18 cellular contexts compared by ENCODE assay signal in the genomic region with DNA sequence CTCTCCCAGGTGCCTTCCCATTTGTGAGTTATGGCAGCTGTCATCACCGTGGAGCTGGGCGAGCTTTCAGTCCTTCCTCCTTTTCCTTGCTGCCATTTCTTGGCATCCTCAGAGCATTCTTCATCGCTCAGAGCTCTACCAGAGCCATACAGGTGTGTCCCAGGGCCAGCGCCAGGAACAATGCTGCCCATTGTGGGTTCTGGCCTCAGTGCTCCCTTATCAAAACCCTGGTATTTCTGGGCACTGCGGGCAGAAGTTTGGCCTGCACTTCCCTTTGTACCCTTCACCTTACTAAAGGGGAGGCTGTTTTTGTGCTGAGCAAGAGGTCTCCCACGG.
"Had no signal": no experiment of that assay in that cellular context is flagged by ENCODE, and none has a peak within 500 bp of the region (broad histone marks: within the 10 kb centered on the region; RNA-seq: fewer than 3 reads in every experiment).

No MANE protein-coding gene starts in this region.

- H3K27ac ChIP-seq: gastrocnemius medialis, left ventricle myocardium inferior, tibial artery, vagina had no signal

- H3K27ac Mint-ChIP-seq: activated B cell treated with CpG ODN at 0.5 μM for 24 hours; activated CD4-positive, alpha-beta memory T cell treated with anti-CD3 and anti-CD28 coated beads for 36 hours had no signal

- ATAC-seq: gastrocnemius medialis had no signal

- FAIRE-seq: endometrium had no signal

- H3K27me3 Mint-ChIP-seq: activated B cell treated with CpG ODN at 0.5 μM for 24 hours; activated CD4-positive, alpha-beta memory T cell treated with anti-CD3 and anti-CD28 coated beads for 36 hours had no signal

- H3K9me3 ChIP-seq: gastrocnemius medialis, left ventricle myocardium inferior, tibial artery, vagina had no signal

- H3K9me3 Mint-ChIP-seq: activated B cell treated with CpG ODN at 0.5 μM for 24 hours; activated CD4-positive, alpha-beta memory T cell treated with anti-CD3 and anti-CD28 coated beads for 36 hours; nephron had no signal

- H3K36me3 ChIP-seq: gastrocnemius medialis, left ventricle myocardium inferior, tibial artery, vagina had no signal

- H3K4me3 Mint-ChIP-seq: activated B cell treated with CpG ODN at 0.5 μM for 24 hours; activated CD4-positive, alpha-beta memory T cell treated with anti-CD3 and anti-CD28 coated beads for 36 hours; nephron had no signal

- H3K4me1 Mint-ChIP-seq: activated B cell treated with CpG ODN at 0.5 μM for 24 hours had no signal

- H3K4me3 ChIP-seq: gastrocnemius medialis, left ventricle myocardium inferior, tibial artery, vagina had no signal

- H3K36me3 Mint-ChIP-seq: activated CD4-positive, alpha-beta memory T cell treated with anti-CD3 and anti-CD28 coated beads for 36 hours had no signal

- H3K27me3 ChIP-seq: gastrocnemius medialis, tibial artery, vagina had no signal

- DNase-seq: activated B cell treated with CpG ODN at 0.5 μM for 24 hours; activated CD4-positive, alpha-beta memory T cell treated with anti-CD3 and anti-CD28 coated beads for 36 hours; activated CD4-positive, alpha-beta T cell treated with anti-CD3 and anti-CD28 coated beads for 4 hours; aorta; cortex of kidney; gastrocnemius medialis; left ventricle myocardium inferior; mesendoderm; stimulated activated CD4-positive, alpha-beta T cell treated with anti-CD3 and anti-CD28 coated beads, Interleukin-12 subunit alpha, Interleukin-12 subunit beta, amount 100 ng/mL, for 4 hours; stimulated activated CD4-positive, alpha-beta T cell treated with anti-CD3 and anti-CD28 coated beads, Interleukin-1b, Interleukin-23, amount 100 ng/mL, for 48 hours; stimulated activated CD8-positive, alpha-beta memory T cell treated with anti-CD3 and anti-CD28 coated beads, Interleukin-4, amount 100 ng/mL, for 48 hours; stimulated activated naive CD4-positive, alpha-beta T cell; T-helper 1 cell; T-helper 9 cell; tibial artery had no signal

- H3K4me1 ChIP-seq: gastrocnemius medialis had no signal
